9 cellular contexts compared by ENCODE assay signal in the genomic region with DNA sequence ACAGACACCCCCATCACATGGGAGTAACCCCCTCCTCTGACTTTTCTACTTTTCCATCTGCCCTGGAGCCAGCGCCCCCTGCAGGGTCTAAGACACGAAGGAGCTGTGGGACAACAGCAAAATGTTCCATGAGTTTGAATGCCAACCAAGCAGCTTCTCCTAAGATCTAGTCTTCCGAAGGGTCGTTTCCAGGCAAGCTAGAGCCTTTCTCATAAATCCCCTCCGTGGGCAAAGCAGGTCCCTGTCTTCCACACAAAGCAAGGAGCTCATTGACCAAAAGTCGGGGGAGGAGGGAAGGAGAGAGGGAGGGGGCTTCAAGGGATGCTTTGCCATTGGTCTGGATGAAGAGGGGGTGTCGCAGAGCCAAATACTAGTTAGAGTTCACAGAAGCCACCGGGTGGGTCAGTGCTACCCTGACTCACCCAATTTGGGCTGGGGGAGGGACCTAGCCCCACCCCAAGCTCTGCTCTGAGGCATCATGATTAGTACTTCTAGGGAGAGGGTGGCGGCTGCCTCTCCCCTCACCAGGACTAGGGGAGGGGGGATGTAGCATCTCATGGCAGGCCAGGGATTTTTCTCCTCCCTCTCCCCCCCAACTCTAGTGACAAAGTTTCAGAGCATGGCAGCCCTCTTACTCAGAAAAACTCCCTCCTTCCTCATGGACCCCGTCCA. TPM values are rescaled to one million over a fixed set of nuclear protein-coding genes. Genes with fewer than 3 reads are reported as not detected.
DNase-seq lines count a peak whose midpoint lies in the region; ATAC-seq and TF ChIP-seq lines count a peak whose summit lies in the region.
"Had no signal": no experiment of that assay in that cellular context is flagged by ENCODE, and none has a peak within 500 bp of the region (broad histone marks: within the 10 kb centered on the region; RNA-seq: fewer than 3 reads in every experiment).

No MANE protein-coding gene starts in this region.

- peaks cover 25% of the 10 kb centered on the region for H3K4me1 Mint-ChIP-seq in activated naive CD4-positive, alpha-beta T cell treated with anti-CD3 and anti-CD28 coated beads, Interleukin-2, amount 50 U/mL, for 24 hours
- H3K4me1 Mint-ChIP-seq in stimulated activated naive CD8-positive, alpha-beta T cell treated with anti-CD3 and anti-CD28 coated beads, Interleukin-15, amount 100 ng/mL, for 72 hours = peaks cover 36% of the 10 kb centered on the region

- no peaks in the 10 kb centered on the region for H3K9me3 ChIP-seq in SU-DHL-6 (ENCODE audit: insufficient read depth, low read length)
- H3K9me3 ChIP-seq in left ventricle myocardium inferior (replicated peaks) = no peaks in the 10 kb centered on the region

- ATAC-seq in stimulated activated naive CD8-positive, alpha-beta T cell treated with anti-CD3 and anti-CD28 coated beads, Interleukin-15, amount 100 ng/mL, for 72 hours = peak; percentile 34
- ATAC-seq in GM21737 (IDR thresholded peaks at IDR 0.05; ENCODE audit: unreplicated experiment) = no peak

- H3K4me1 ChIP-seq in left ventricle myocardium inferior = peaks cover 27% of the 10 kb centered on the region

- no peaks in the 10 kb centered on the region for H4K20me1 ChIP-seq in SU-DHL-6 (ENCODE audit: low read depth, low read length)

- H3F3A ChIP-seq in SU-DHL-6 (ENCODE audit: insufficient read depth) = no peaks in the 10 kb centered on the region

- H3K4me3 ChIP-seq in SU-DHL-6 (ENCODE audit: insufficient read depth, low read length, poor library complexity, severe bottlenecking) = no peak overlapping the region
- H3K4me3 ChIP-seq in left ventricle myocardium inferior = peak overlapping the region; percentile 75

- no peak for DNase-seq in activated naive CD4-positive, alpha-beta T cell treated with Interleukin-2 at 50 U/mL for 16 hours
- DNase-seq in left ventricle myocardium inferior (no peak), midbrain (lab: John Stamatoyannopoulos, UW) (no peak)
- no peak for DNase-seq in stimulated activated naive CD8-positive, alpha-beta T cell treated with anti-CD3 and anti-CD28 coated beads, Interleukin-15, amount 100 ng/mL, for 72 hours
- DNase-seq in stimulated activated CD8-positive, alpha-beta memory T cell treated with anti-CD3 and anti-CD28 coated beads, Interleukin-4, amount 100 ng/mL, for 48 hours = no peak

- H3K27ac ChIP-seq in SU-DHL-6 (ENCODE audit: low read depth, low read length) (no peak overlapping the region), left ventricle myocardium inferior (replicated peaks) (peak overlapping the region; percentile 52)

- intact Hi-C loops in left ventricle myocardium inferior (cut with micrococcal nuclease) = no loop called here

- H3K36me3 ChIP-seq in SU-DHL-6 (ENCODE audit: low read length) = no peaks in the 10 kb centered on the region
- H3K36me3 ChIP-seq in left ventricle myocardium inferior = no peaks in the 10 kb centered on the region

- TF ChIP-seq CTCF in SU-DHL-6 (IDR thresholded peaks at IDR 0.05; ENCODE audit: insufficient read depth, low read length, poor library complexity, severe bottlenecking) (peak; percentile 24), left ventricle myocardium inferior (IDR thresholded peaks at IDR 0.05; ENCODE audit: borderline replicate concordance) (no peak)

- H2AFZ ChIP-seq in SU-DHL-6 (ENCODE audit: low read depth, low read length, severe bottlenecking) = no peak overlapping the region

- H3K27me3 Mint-ChIP-seq in activated naive CD4-positive, alpha-beta T cell treated with anti-CD3 and anti-CD28 coated beads, Interleukin-2, amount 50 U/mL, for 24 hours = peaks cover 63% of the 10 kb centered on the region
- H3K27me3 Mint-ChIP-seq in stimulated activated naive CD8-positive, alpha-beta T cell treated with anti-CD3 and anti-CD28 coated beads, Interleukin-15, amount 100 ng/mL, for 72 hours = peaks cover 90% of the 10 kb centered on the region

- no peak overlapping the region for H3K4me2 ChIP-seq in SU-DHL-6 (ENCODE audit: low read depth, low read length, poor library complexity, severe bottlenecking)

- H3K9me3 Mint-ChIP-seq in activated naive CD4-positive, alpha-beta T cell treated with anti-CD3 and anti-CD28 coated beads, Interleukin-2, amount 50 U/mL, for 24 hours = no peaks in the 10 kb centered on the region
- H3K9me3 Mint-ChIP-seq in stimulated activated naive CD8-positive, alpha-beta T cell treated with anti-CD3 and anti-CD28 coated beads, Interleukin-15, amount 100 ng/mL, for 72 hours = no peaks in the 10 kb centered on the region

- H3K9ac ChIP-seq in SU-DHL-6 (ENCODE audit: low read length) = no peak overlapping the region

- H3K27ac Mint-ChIP-seq in activated naive CD4-positive, alpha-beta T cell treated with anti-CD3 and anti-CD28 coated beads, Interleukin-2, amount 50 U/mL, for 24 hours = no peak overlapping the region
- H3K27ac Mint-ChIP-seq in stimulated activated naive CD8-positive, alpha-beta T cell treated with anti-CD3 and anti-CD28 coated beads, Interleukin-15, amount 100 ng/mL, for 72 hours = peak overlapping the region; percentile 69 to 91

- peak overlapping the region; percentile 72 for H3K4me3 Mint-ChIP-seq in activated naive CD4-positive, alpha-beta T cell treated with anti-CD3 and anti-CD28 coated beads, Interleukin-2, amount 50 U/mL, for 24 hours
- peak overlapping the region; percentile 76 to 87 for H3K4me3 Mint-ChIP-seq in stimulated activated naive CD8-positive, alpha-beta T cell treated with anti-CD3 and anti-CD28 coated beads, Interleukin-15, amount 100 ng/mL, for 72 hours

- H3K27me3 ChIP-seq in SU-DHL-6 (ENCODE audit: low read length) (no peaks in the 10 kb centered on the region), left ventricle myocardium inferior (ENCODE audit: low read depth) (peaks cover 53% of the 10 kb centered on the region)

- H3K79me2 ChIP-seq in SU-DHL-6 (ENCODE audit: insufficient read depth, low read length) = no peaks in the 10 kb centered on the region

- no peaks in the 10 kb centered on the region for H3K36me3 Mint-ChIP-seq in activated naive CD4-positive, alpha-beta T cell treated with anti-CD3 and anti-CD28 coated beads, Interleukin-2, amount 50 U/mL, for 24 hours

- no peaks in the 10 kb centered on the region for H3K9me2 ChIP-seq in SU-DHL-6 (replicated peaks; ENCODE audit: insufficient read depth, low read length)

RNA-seq across cellular contexts. Expression of a gene that starts 1.6 kb away (rescaled TPM):
- 4.8 TPM for total RNA-seq in left ventricle myocardium inferior
- total RNA-seq: dermis microvascular lymphatic vessel endothelial cell had no signal

RNA-seq across cellular contexts. Expression of a gene that starts 39.8 kb away (rescaled TPM):
- not detected for total RNA-seq in left ventricle myocardium inferior
- total RNA-seq: dermis microvascular lymphatic vessel endothelial cell had no signal
